ENCODE assay signal across 11 cellular contexts in the genomic region with DNA sequence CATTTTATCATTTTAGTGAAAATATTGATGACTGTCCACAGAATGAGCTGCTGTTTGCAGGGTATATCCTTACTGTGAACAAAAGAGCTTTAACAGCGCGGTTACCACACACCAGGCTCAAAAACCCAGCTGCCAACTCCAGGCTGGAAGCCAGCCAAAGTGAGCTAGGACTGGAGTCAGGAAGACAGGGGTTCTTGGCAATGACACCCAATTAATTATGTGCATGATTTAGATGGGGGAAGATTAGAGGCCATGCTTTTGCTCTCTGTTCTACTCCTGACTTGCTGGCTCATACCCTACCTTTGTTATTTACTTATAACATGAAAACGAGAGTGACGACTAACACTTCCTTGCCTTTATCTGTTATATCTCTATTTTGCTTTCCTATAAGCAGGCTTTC. TPM values are rescaled to one million over a fixed set of nuclear protein-coding genes. Genes with fewer than 3 reads are reported as not detected.
DNase-seq lines count a peak whose midpoint lies in the region; ATAC-seq and TF ChIP-seq lines count a peak whose summit lies in the region.
"Had no signal": no experiment of that assay in that cellular context is flagged by ENCODE, and none has a peak within 500 bp of the region (broad histone marks: within the 10 kb centered on the region; RNA-seq: fewer than 3 reads in every experiment).

No MANE protein-coding gene starts in this region.

- intact Hi-C loops in OCI-LY7 (cut with micrococcal nuclease; ENCODE audit: unreplicated experiment): no loop called here

- H2AFZ ChIP-seq in OCI-LY7 (ENCODE audit: low read length): peak overlapping the region; percentile 19; the same call in 1 of the 2 replicates

- no peaks in the 10 kb centered on the region for H4K20me1 ChIP-seq in OCI-LY7 (ENCODE audit: insufficient read depth, low read length)

- no peaks in the 10 kb centered on the region for H3K4me1 ChIP-seq in OCI-LY7 (ENCODE audit: insufficient read depth, low read length, poor library complexity, severe bottlenecking)

- no peaks in the 10 kb centered on the region for H3K9me2 ChIP-seq in OCI-LY7 (ENCODE audit: insufficient read depth, low read length)

- POLR2A ChIA-PET in OCI-LY7 (lab: Charles Lee): interaction anchor here (0.6 to 2.0 kb wide), 6 partner anchors 8 to 39 kb away, joined by 3 to 6 read pairs (median 4); no protein-coding TSS in a partner anchor

- H3K4me2 ChIP-seq in OCI-LY7 (ENCODE audit: low read length): no peak overlapping the region

- BruUV-seq in OCI-LY7 (replicated peaks; lab: Mats Ljungman, UMichigan): no TSS peak

- no peak overlapping the region for H3K4me3 ChIP-seq in OCI-LY7 (ENCODE audit: low read depth, low read length, poor library complexity, severe bottlenecking)
- H3K4me3 ChIP-seq: skin epidermis had no signal

- no peaks in the 10 kb centered on the region for H3K36me3 Mint-ChIP-seq in osteocyte (ENCODE audit: unreplicated experiment)

- H3K4me3 Mint-ChIP-seq in osteocyte (ENCODE audit: unreplicated experiment): no peak overlapping the region

- no peaks in the 10 kb centered on the region; the same call in 1 of the 2 replicates for H3K36me3 ChIP-seq in OCI-LY7 (ENCODE audit: insufficient read depth, low read length)

- TF ChIP-seq CTCF in OCI-LY7 (conservative IDR thresholded peaks at IDR 0.05; ENCODE audit: low read length): no peak
- TF ChIP-seq CTCF in osteocyte (IDR thresholded peaks at IDR 0.05): no peak

- CTCF ChIA-PET in OCI-LY7 (lab: Charles Lee; ENCODE audit: unreplicated experiment): no interaction called here

- no peaks in the 10 kb centered on the region for H3K79me2 ChIP-seq in OCI-LY7 (ENCODE audit: insufficient read depth, low read depth, low read length)

- H3K27ac ChIP-seq in OCI-LY7 (ENCODE audit: low read depth, low read length, poor library complexity, severe bottlenecking): no peak overlapping the region
- H3K27ac ChIP-seq: skin epidermis had no signal

- no peaks in the 10 kb centered on the region; the same call in 1 of the 2 replicates for H3K9me3 ChIP-seq in OCI-LY7 (ENCODE audit: low read length)

- ATAC-seq in GM18873 (IDR thresholded peaks at IDR 0.05; ENCODE audit: low FRiP score, unreplicated experiment) (no peak), GM19324 (IDR thresholded peaks at IDR 0.05; ENCODE audit: low FRiP score, unreplicated experiment) (no peak)
- ATAC-seq: left cardiac atrium; stimulated activated naive CD8-positive, alpha-beta T cell treated with anti-CD3 and anti-CD28 coated beads, Interleukin-15, Interleukin-2, amounts not matched to agents 100 U/mL and 50 U/mL, for 24 hours had no signal

- no peaks in the 10 kb centered on the region for H3K9me3 Mint-ChIP-seq in osteocyte (ENCODE audit: unreplicated experiment)

- no peak overlapping the region for H3K27ac Mint-ChIP-seq in osteocyte (ENCODE audit: unreplicated experiment)

- no peaks in the 10 kb centered on the region for H3K27me3 Mint-ChIP-seq in osteocyte (ENCODE audit: unreplicated experiment)

- DNase-seq in AG20443 (ENCODE audit: low spot score) (peak; percentile 15), NCI-H1436 (lab: John Stamatoyannopoulos, UW) (peak; percentile 72), OCI-LY7 (ENCODE audit: low spot score) (no peak), foreskin melanocyte (peak; percentile 53), osteocyte (ENCODE audit: extremely low spot score, unreplicated experiment) (no peak)
- DNase-seq in central memory CD4-positive, alpha-beta T cell: no peak
- DNase-seq: left cardiac atrium; stimulated activated naive CD8-positive, alpha-beta T cell treated with anti-CD3 and anti-CD28 coated beads, Interleukin-15, Interleukin-2, amounts not matched to agents 100 U/mL and 50 U/mL, for 24 hours had no signal

- H3K4me1 Mint-ChIP-seq in osteocyte (ENCODE audit: unreplicated experiment): no peaks in the 10 kb centered on the region

RNA-seq across cellular contexts. Expression of gene GPCPD1, which starts 10.5 kb away (rescaled TPM):
- 36.6 and 50.8 TPM in 2 replicates for total RNA-seq in OCI-LY7 (2014; rRNA removed; shearing (Covaris generic))
- total RNA-seq in OCI-LY7 (2022) (90.7 and 101 TPM in 2 replicates), osteocyte (27.5 and 29.6 TPM in 2 replicates)

Comparison
In these comparisons a context has a peak if more than half of its experiments do, and no peak if none do; other contexts are left out.
1. DNase-seq: peak in AG20443 (single experiment), NCI-H1436 (single experiment) and foreskin melanocyte (single experiment); none in OCI-LY7 (single experiment), central memory CD4-positive, alpha-beta T cell (single experiment) and osteocyte (single experiment).